Comparison of ENCODE assay signal across 8 cellular contexts in the genomic region with DNA sequence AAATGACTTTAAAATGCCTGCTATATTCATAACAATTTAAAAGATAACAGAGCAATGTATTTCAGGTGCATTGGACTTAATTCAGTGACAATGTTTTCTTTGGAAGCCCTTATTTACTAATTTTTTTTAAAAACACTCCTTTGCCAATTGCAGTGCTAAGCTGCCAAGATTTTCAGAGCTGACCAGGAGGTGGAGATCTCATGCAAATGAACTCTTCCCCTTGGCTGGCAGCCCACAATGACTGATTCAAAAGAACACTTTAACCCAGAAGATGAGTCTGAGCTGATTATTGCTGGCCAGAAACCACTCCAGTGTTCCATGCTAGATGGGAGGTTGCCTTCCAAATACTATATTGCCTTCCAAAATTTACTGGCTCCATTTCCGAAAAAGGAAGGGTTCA.
DNase-seq lines count a peak whose midpoint lies in the region; ATAC-seq lines count a peak whose summit lies in the region.

No MANE protein-coding gene starts in this region.

- H2AFZ ChIP-seq in mesenchymal stem cell (ENCODE audit: low read depth, low read length), result no peak overlapping the region

- no peak overlapping the region for H3K4ac ChIP-seq in mesenchymal stem cell (ENCODE audit: low read depth in 1 of 2, low read length in 2 of 2)

- no peak for ATAC-seq in HG03520 (IDR thresholded peaks at IDR 0.05; ENCODE audit: unreplicated experiment)
- ATAC-seq in GM21447 (IDR thresholded peaks at IDR 0.05; ENCODE audit: unreplicated experiment), result no peak

- H3K9ac ChIP-seq in mesenchymal stem cell (ENCODE audit: low read length), result no peak overlapping the region

- H3K36me3 ChIP-seq in mesenchymal stem cell (ENCODE audit: control insufficient read depth in 1 of 2, insufficient read depth in 2 of 2, low read depth in 1 of 2, low read length in 2 of 2), result no peaks in the 10 kb centered on the region

- no peak overlapping the region for H2BK12ac ChIP-seq in mesenchymal stem cell (ENCODE audit: low read length in 2 of 2)

- H4K8ac ChIP-seq in mesenchymal stem cell (ENCODE audit: low read length), result no peak overlapping the region

- H3K27ac ChIP-seq in mesenchymal stem cell (ENCODE audit: low read length, poor library complexity, severe bottlenecking), result no peak overlapping the region

- no peaks in the 10 kb centered on the region for H3K27me3 ChIP-seq in mesenchymal stem cell (ENCODE audit: control insufficient read depth in 1 of 2, insufficient read depth in 1 of 2, low read length in 2 of 2)

- H3K23ac ChIP-seq in mesenchymal stem cell (ENCODE audit: low read length in 2 of 2), result no peak overlapping the region

- H2BK15ac ChIP-seq in mesenchymal stem cell (ENCODE audit: low read depth, poor library complexity, severe bottlenecking), result no peak overlapping the region

- no peak overlapping the region for H3K18ac ChIP-seq in mesenchymal stem cell (ENCODE audit: low read depth in 1 of 2, low read length in 2 of 2)

- H3K9me3 ChIP-seq in mesenchymal stem cell (ENCODE audit: control insufficient read depth, low read length), result no peaks in the 10 kb centered on the region

- peak overlapping the region in 1 of 2 experiments; percentile 9 for H3K4me3 ChIP-seq in mesenchymal stem cell (ENCODE audit: insufficient read depth in 1 of 2, low read depth in 1 of 2, low read length in 2 of 2)

- 62% methylated on average over 1 of the region's 1 CpG for WGBS in mesenchymal stem cell

- no peaks in the 10 kb centered on the region for H3K79me1 ChIP-seq in mesenchymal stem cell (replicated peaks; ENCODE audit: low read length, poor library complexity, severe bottlenecking)

- H3K4me2 ChIP-seq in mesenchymal stem cell (ENCODE audit: low read length, poor library complexity, severe bottlenecking), result no peak overlapping the region

- no peak overlapping the region for H3K14ac ChIP-seq in mesenchymal stem cell (ENCODE audit: low read length in 2 of 2)

- DNase-seq in Daoy (ENCODE audit: low read depth), result peak; percentile 6
- DNase-seq in NCI-H345 (lab: John Stamatoyannopoulos, UW), result peak; percentile 46
- DNase-seq in cerebellar nuclear complex (lab: John Stamatoyannopoulos, UW), result peak; percentile 70 to 96
- peak; percentile 24 for DNase-seq in mesenchymal stem cell
- no peak for DNase-seq in NCI-H187 (lab: John Stamatoyannopoulos, UW)
- no peak for DNase-seq in KBM-7

- H3K4me1 ChIP-seq in mesenchymal stem cell (ENCODE audit: control insufficient read depth, insufficient read depth, low read depth, low read length), result no peaks in the 10 kb centered on the region

- no peak overlapping the region for H2BK120ac ChIP-seq in mesenchymal stem cell (ENCODE audit: low read depth, low read length)

- no peak overlapping the region for H4K91ac ChIP-seq in mesenchymal stem cell (ENCODE audit: low read length)

- no peak overlapping the region for H2BK5ac ChIP-seq in mesenchymal stem cell (ENCODE audit: low read depth, low read length, poor library complexity, severe bottlenecking)

- in situ Hi-C loops in KBM-7 (cut with MboI; ENCODE audit: low pct_unique_long_range_greater_than_20kb, low sequenced_read_pairs), result no loop called here

- no peak overlapping the region for H2AK5ac ChIP-seq in mesenchymal stem cell (ENCODE audit: low read length, severe bottlenecking)

Comparison
In these comparisons a context has a peak if more than half of its experiments do, and no peak if none do; other contexts are left out.
1. DNase-seq: peak in Daoy (single experiment), NCI-H345 (single experiment), cerebellar nuclear complex (2 of 2) and mesenchymal stem cell (single experiment); none in NCI-H187 (0 of 2) and KBM-7 (single experiment).